11 cellular contexts compared by ENCODE assay signal in genomic region chr4:15695240-15695699, GRCh38. TPM values are rescaled to one million over a fixed set of nuclear protein-coding genes. Genes with fewer than 3 reads are reported as not detected.
DNase-seq lines count a peak whose midpoint lies in the region; ATAC-seq, FAIRE-seq and TF ChIP-seq lines count a peak whose summit lies in the region.
"Had no signal": no experiment of that assay in that cellular context is flagged by ENCODE, and none has a peak within 500 bp of the region (broad histone marks: within the 10 kb centered on the region; RNA-seq: fewer than 3 reads in every experiment).

No MANE protein-coding gene starts in this region.

- no peaks in the 10 kb centered on the region for H3K36me3 ChIP-seq in HCT116 (ENCODE audit: control insufficient read depth in 1 of 2, insufficient read depth in 2 of 2, low read length in 2 of 2)
- no peaks in the 10 kb centered on the region for H3K36me3 ChIP-seq in esophagus squamous epithelium
- no peaks in the 10 kb centered on the region for H3K36me3 ChIP-seq in smooth muscle cell (ENCODE audit: low read depth)
- H3K36me3 ChIP-seq: cardiac muscle cell, right atrium auricular region had no signal

- H3K4me1 ChIP-seq in HCT116 (ENCODE audit: control insufficient read depth in 1 of 2, insufficient read depth in 2 of 2, low read length in 2 of 2), result peaks cover 6 to 42% of the 10 kb centered on the region in 2 experiments
- H3K4me1 ChIP-seq in esophagus squamous epithelium, result peaks cover 5 to 45% (median 18%) of the 10 kb centered on the region in 3 donors
- H3K4me1 ChIP-seq in smooth muscle cell (ENCODE audit: low read depth), result peaks cover 55% of the 10 kb centered on the region

- ATAC-seq in HCT116, result peak; percentile 81
- ATAC-seq in GM19328 (IDR thresholded peaks at IDR 0.05; ENCODE audit: unreplicated experiment), result no peak
- ATAC-seq: K562 had no signal

- H3K27me3 ChIP-seq in HCT116 (ENCODE audit: insufficient read depth, low read length), result no peaks in the 10 kb centered on the region
- no peaks in the 10 kb centered on the region for H3K27me3 ChIP-seq in esophagus squamous epithelium
- H3K27me3 ChIP-seq in smooth muscle cell (ENCODE audit: low read depth), result no peaks in the 10 kb centered on the region
- H3K27me3 ChIP-seq: cardiac muscle cell, right atrium auricular region had no signal

- peak; percentile 68 for DNase-seq in HCT116 (ENCODE audit: low read depth, low spot score)
- peak; percentile 99 for DNase-seq in RCC 7860 (ENCODE audit: low spot score)
- no peak for DNase-seq in esophagus squamous epithelium (lab: John Stamatoyannopoulos, UW)
- DNase-seq in smooth muscle cell (lab: John Stamatoyannopoulos, UW; ENCODE audit: unreplicated experiment), result no peak
- no peak for DNase-seq in activated T-cell treated with anti-CD3 and anti-CD28 coated beads, Interleukin-2, amount 50 U/mL, for 1 hour
- DNase-seq in posterior vena cava (ENCODE audit: low spot score), result no peak
- DNase-seq: immature natural killer cell had no signal

- no peaks in the 10 kb centered on the region for H3K9me3 ChIP-seq in HCT116 (ENCODE audit: control insufficient read depth in 1 of 2, insufficient read depth in 1 of 2, low read depth in 1 of 2, low read length in 2 of 2)
- no peaks in the 10 kb centered on the region for H3K9me3 ChIP-seq in esophagus squamous epithelium
- H3K9me3 ChIP-seq in smooth muscle cell (replicated peaks; ENCODE audit: low read depth), result no peaks in the 10 kb centered on the region
- H3K9me3 ChIP-seq: right atrium auricular region had no signal

- H3K4me2 ChIP-seq in HCT116 (ENCODE audit: low read length), result peak overlapping the region; percentile 43
- H3K4me2 ChIP-seq in smooth muscle cell, result peak overlapping the region; percentile 69

- TF ChIP-seq CTCF in HCT116 (IDR thresholded peaks at IDR 0.05 in 2 of 3, conservative IDR thresholded peaks at IDR 0.05 in 1 of 3; ENCODE audit: borderline replicate concordance in 1 of 3, insufficient read depth in 1 of 3, low read depth in 2 of 3, low read length in 2 of 3) (no peak), esophagus squamous epithelium (IDR thresholded peaks at IDR 0.05) (peak in 1 of 6 experiments; percentile 16), smooth muscle cell (IDR thresholded peaks at IDR 0.05; ENCODE audit: borderline replicate concordance, insufficient read depth, poor library complexity, severe bottlenecking) (no peak)

- no peak overlapping the region for H3K27ac ChIP-seq in HCT116 (ENCODE audit: low read depth, low read length)
- H3K27ac ChIP-seq in esophagus squamous epithelium, result peak overlapping the region in 3 of 4 donors; percentile 29 to 72 (median 67)
- peak overlapping the region; percentile 97 for H3K27ac ChIP-seq in smooth muscle cell (ENCODE audit: low read depth)
- H3K27ac ChIP-seq: cardiac muscle cell, right atrium auricular region had no signal

- no peak overlapping the region for H3K9ac ChIP-seq in HCT116 (ENCODE audit: low read length)
- no peak overlapping the region for H3K9ac ChIP-seq in smooth muscle cell (ENCODE audit: low read depth)

- H3K79me2 ChIP-seq in HCT116 (ENCODE audit: insufficient read depth, low read length) (no peaks in the 10 kb centered on the region), smooth muscle cell (ENCODE audit: low read depth) (no peaks in the 10 kb centered on the region)

- TF ChIP-seq RAD21 in HCT116 (IDR thresholded peaks at IDR 0.05; ENCODE audit: low read depth), result no peak

- POLR2A ChIA-PET in HCT116 (lab: Charles Lee), result no interaction called here

- no peaks in the 10 kb centered on the region for H3K9me2 ChIP-seq in HCT116 (ENCODE audit: insufficient read depth)

- H3K4me3 ChIP-seq in HCT116 (replicated peaks in 1 of 2; ENCODE audit: low read depth in 1 of 2, low read length in 2 of 2) (no peak overlapping the region), esophagus squamous epithelium (no peak overlapping the region), smooth muscle cell (no peak overlapping the region)
- H3K4me3 ChIP-seq: cardiac muscle cell, K562, right atrium auricular region had no signal

- FAIRE-seq in RCC 7860 (lab: Jason Lieb, UNC), result peak; percentile 99
- FAIRE-seq: K562 had no signal

- TF ChIP-seq POLR2A in HCT116 (IDR thresholded peaks at IDR 0.05; ENCODE audit: borderline replicate concordance, extremely low read depth, insufficient read depth, insufficient read length), result no peak
- TF ChIP-seq POLR2A in esophagus squamous epithelium (IDR thresholded peaks at IDR 0.05), result no peak

- H2AFZ ChIP-seq in HCT116 (ENCODE audit: low read depth, low read length, poor library complexity, severe bottlenecking) (no peak overlapping the region), smooth muscle cell (ENCODE audit: low read depth) (no peak overlapping the region)

- 60 to 65% methylated on average over 6 to 10 of the region's 10 CpGs for whole genome bisulfite sequencing in esophagus squamous epithelium, 2 donors
- 42% methylated on average over 10 of the region's 10 CpGs for WGBS in smooth muscle cell (ENCODE audit: low lambda C conversion rate)

- intact Hi-C loops in HCT116 (cut with micrococcal nuclease), result loop anchor here (10.0 kb wide), 1 partner anchor 200 kb away; no protein-coding TSS in a partner anchor
- intact Hi-C loops in esophagus squamous epithelium (cut with DNase I), result no loop called here
- intact Hi-C loops in posterior vena cava (cut with DNase I), result no loop called here

- CTCF ChIA-PET in HCT116 (lab: Charles Lee), result interaction anchor here (0.7 to 1.2 kb wide), 3 partner anchors 13 to 237 kb away, joined by 3 read pairs; partner anchors contain the start of gene FAM200B

- RAD21 ChIA-PET in HCT116 (lab: Charles Lee; ENCODE audit: low non-redundant PET in 1 of 2, low total read pairs in 2 of 2, uncharacterized antibody in 2 of 2, unreplicated experiment in 2 of 2), result no interaction called here

- no TSS peak for BruUV-seq in HCT116 (replicated peaks; lab: Mats Ljungman, UMichigan)

- no peaks in the 10 kb centered on the region for H4K20me1 ChIP-seq in HCT116 (ENCODE audit: insufficient read depth)
- no peaks in the 10 kb centered on the region for H4K20me1 ChIP-seq in smooth muscle cell (ENCODE audit: low read depth)

- H3F3A ChIP-seq in smooth muscle cell (ENCODE audit: low read depth), result peaks cover 24% of the 10 kb centered on the region

TF ChIP-seq in HCT116, 20 proteins besides CTCF, POLR2A, EP300 and RAD21:
- TF ChIP-seq POLR2AphosphoS5 (IDR thresholded peaks at IDR 0.05; ENCODE audit: low read depth, low read length), result no peak
- TF ChIP-seq EGR1 (IDR thresholded peaks at IDR 0.05; ENCODE audit: low read depth), result no peak
- no peak for TF ChIP-seq SRF (IDR thresholded peaks at IDR 0.05; ENCODE audit: low read depth)
- TF ChIP-seq SP1 (IDR thresholded peaks at IDR 0.05; ENCODE audit: low read depth), result peak; percentile 22; the same call in 1 of the 2 replicates
- TF ChIP-seq SIN3A (IDR thresholded peaks at IDR 0.05; ENCODE audit: low read depth), result peak; percentile 49; the same call in 1 of the 2 replicates
- no peak for TF ChIP-seq CEBPB (IDR thresholded peaks at IDR 0.05; ENCODE audit: low read depth)
- peak; percentile 41; the same call in 1 of the 2 replicates for TF ChIP-seq FOSL1 (IDR thresholded peaks at IDR 0.05; ENCODE audit: low read depth)
- 0 out of 2 replicates have a peak, but pooled peaks have one; percentile 14 for TF ChIP-seq JUND (IDR thresholded peaks at IDR 0.05)
- TF ChIP-seq CBX3 (IDR thresholded peaks at IDR 0.05; ENCODE audit: low read depth), result 0 out of 2 replicates have a peak, but pooled peaks have one; percentile 22

RNA-seq across cellular contexts. Expression of gene BST1, which starts 7.6 kb away (rescaled TPM):
- total RNA-seq in HCT116 (2021; ENCODE audit: unreplicated experiment), result 0.44 TPM
- 0.10 and 0.21 TPM in 2 replicates for polyA plus RNA-seq in HCT116 (2012)
- 1 to 10 TPM in 3 of 4 donors, under 1 TPM in 1; 0.97 to 7.4 (median 3.6) TPM for total RNA-seq in esophagus squamous epithelium
- 4.8 and 5.2 TPM in 2 replicates for total RNA-seq in smooth muscle cell
- 5.2 and 9.6 TPM in 2 replicates for polyA plus RNA-seq in smooth muscle cell
- 10 to 100 TPM; 19.3 to 26.2 TPM for total RNA-seq in posterior vena cava
- total RNA-seq: K562 had no signal

RNA-seq across cellular contexts. Expression of gene FAM200B, which starts 13.6 kb away (rescaled TPM):
- total RNA-seq in HCT116 (2021; ENCODE audit: unreplicated experiment), result 26.1 TPM
- polyA plus RNA-seq in HCT116 (2012), result 13.9 and 20.4 TPM in 2 replicates
- total RNA-seq in esophagus squamous epithelium, result 10 to 100 TPM; 17.1 to 39.6 (median 31.4) TPM
- total RNA-seq in smooth muscle cell, result 24.1 and 51.7 TPM in 2 replicates
- polyA plus RNA-seq in smooth muscle cell, result 49.8 and 52.1 TPM in 2 replicates
- total RNA-seq in posterior vena cava, result 10 to 100 TPM; 30.4 to 36.8 TPM

RNA-seq across cellular contexts. Expression of gene FBXL5, which starts 40.1 kb away (rescaled TPM):
- total RNA-seq in HCT116 (2021; ENCODE audit: unreplicated experiment), result 20.6 TPM
- 10.6 and 12.9 TPM in 2 replicates for polyA plus RNA-seq in HCT116 (2012)
- 100 to 1,000 TPM in 1 of 4 donors, 10 to 100 TPM in 3; 39.2 to 119 (median 72.3) TPM for total RNA-seq in esophagus squamous epithelium
- total RNA-seq in smooth muscle cell, result 94.6 and 109 TPM in 2 replicates
- polyA plus RNA-seq in smooth muscle cell, result 47.0 and 50.1 TPM in 2 replicates
- 100 to 1,000 TPM; 104 to 122 TPM for total RNA-seq in posterior vena cava

Comparison
In these comparisons a context has a peak if more than half of its experiments do, and no peak if none do; other contexts are left out.
1. DNase-seq: peak in HCT116 (single experiment) and RCC 7860 (single experiment); none in esophagus squamous epithelium (single experiment), smooth muscle cell (single experiment), activated T-cell treated with anti-CD3 and anti-CD28 coated beads, Interleukin-2, amount 50 U/mL, for 1 hour (single experiment) and posterior vena cava (single experiment).